In genomic region chr3:178732824-178733223, GRCh38 we compare ENCODE assay signal across 9 cellular contexts.
"Had no signal": no experiment of that assay in that cellular context is flagged by ENCODE, and none has a peak within 500 bp of the region (broad histone marks: within the 10 kb centered on the region; RNA-seq: fewer than 3 reads in every experiment).

No MANE protein-coding gene starts in this region.

- H2AFZ ChIP-seq: GM23338 had no signal

- H3K36me3 ChIP-seq: HAP-1 had no signal

- H3K4me2 ChIP-seq: GM23338, KMS-11 had no signal

- H3K27ac ChIP-seq: HL-60, KMS-11 had no signal

- H3K9me3 ChIP-seq: HAP-1 had no signal

- H3K9ac ChIP-seq: KMS-11 had no signal

- H3K27ac Mint-ChIP-seq: GM23338, HFFc6, IgD-negative memory B cell had no signal

- H3K4me3 Mint-ChIP-seq: GM23338, HFFc6, IgD-negative memory B cell had no signal

- H3K9me3 Mint-ChIP-seq: GM23338, IgD-negative memory B cell had no signal

- ATAC-seq: GM23338, HCT116 had no signal

- H3K36me3 Mint-ChIP-seq: IgD-negative memory B cell had no signal

- H3K4me1 Mint-ChIP-seq: IgD-negative memory B cell had no signal

- H3K4me3 ChIP-seq: GM23338, HAP-1 had no signal

- H3K4me1 ChIP-seq: HAP-1 had no signal

- DNase-seq: H7, HFFc6, KBM-7 had no signal
